ENCODE assay signal across 22 cellular contexts in the genomic region with DNA sequence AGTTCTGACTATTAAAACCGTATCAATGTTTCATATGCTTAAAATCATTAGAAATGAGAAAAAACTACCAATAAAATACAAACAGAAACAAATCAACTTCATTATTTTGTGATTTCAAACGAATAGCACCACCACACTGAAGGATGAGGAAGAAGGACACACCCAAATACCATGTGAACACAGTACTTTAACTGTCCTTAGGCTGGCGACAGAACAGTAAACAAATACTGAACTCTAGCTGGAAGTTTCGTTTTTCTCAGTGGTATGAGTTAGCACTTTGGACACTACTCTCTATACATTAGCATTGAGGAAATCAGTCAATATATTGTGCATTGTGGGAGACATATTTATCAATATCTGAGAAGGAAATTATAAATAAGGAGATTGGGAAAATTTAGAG.
DNase-seq lines count a peak whose midpoint lies in the region; ATAC-seq, FAIRE-seq and TF ChIP-seq lines count a peak whose summit lies in the region.
"Had no signal": no experiment of that assay in that cellular context is flagged by ENCODE, and none has a peak within 500 bp of the region (broad histone marks: within the 10 kb centered on the region; RNA-seq: fewer than 3 reads in every experiment).

No MANE protein-coding gene starts in this region.

- no peak overlapping the region for H3K4me2 ChIP-seq in hepatocyte

- no peaks in the 10 kb centered on the region for H4K20me1 ChIP-seq in hepatocyte (ENCODE audit: insufficient read depth, poor library complexity, severe bottlenecking)

- no peak overlapping the region for H2AFZ ChIP-seq in hepatocyte

- TF ChIP-seq EP300 in transverse colon (IDR thresholded peaks at IDR 0.05; ENCODE audit: low read depth): no peak

- peak; percentile 24 for FAIRE-seq in GM12892 (lab: Jason Lieb, UNC)
- FAIRE-seq: A204.1, G401.6, H54, HTR-8/SVneo had no signal

- DNase-seq in GM12892 (ENCODE audit: insufficient read length): no peak
- peak; percentile 14 for DNase-seq in OCI-M1 (lab: John Stamatoyannopoulos, UW)
- peak; percentile 20 for DNase-seq in hepatocyte (ENCODE audit: low spot score)
- DNase-seq in transverse colon: no peak
- no peak for DNase-seq in SIG-M5 (lab: John Stamatoyannopoulos, UW)
- no peak for DNase-seq in activated CD4-positive, alpha-beta T cell treated with anti-CD3 and anti-CD28 coated beads for 4 hours
- DNase-seq: C1 segment of cervical spinal cord; CD4-positive, alpha-beta memory T cell; COR-L47; KBM-7; NCI-H2029; NCI-H446 treated with DMSO at 0.1 percent for 48 hours; NCI-H526 treated with DMSO at 0.1 percent for 48 hours; Peyer's patch; SJCRH30; T-cell had no signal

- no peaks in the 10 kb centered on the region for H3K79me2 ChIP-seq in hepatocyte

- no peaks in the 10 kb centered on the region for H3K36me3 ChIP-seq in hepatocyte (replicated peaks; ENCODE audit: insufficient read depth, low read depth)
- no peaks in the 10 kb centered on the region for H3K36me3 ChIP-seq in transverse colon
- H3K36me3 ChIP-seq: Peyer's patch, SJCRH30 had no signal

- intact Hi-C loops in transverse colon (cut with DNase I; ENCODE audit: low total_unique reads): no loop called here

- H3K4me3 ChIP-seq in hepatocyte (no peak overlapping the region), transverse colon (no peak overlapping the region)
- H3K4me3 ChIP-seq: Peyer's patch, SJCRH30 had no signal

- no peaks in the 10 kb centered on the region for H3K27me3 ChIP-seq in hepatocyte
- H3K27me3 ChIP-seq in transverse colon: no peaks in the 10 kb centered on the region
- H3K27me3 ChIP-seq: Peyer's patch, SJCRH30 had no signal

- 68% methylated on average over 4 of the region's 4 CpGs for WGBS in hepatocyte (ENCODE audit: low lambda C conversion rate, missing lambda C conversion rate)
- WGBS in transverse colon (ENCODE audit: low coverage in 1 of 2), 2 donors: 30 to 42% methylated on average over 4 of the region's 4 CpGs

- H3K9me2 ChIP-seq in hepatocyte (replicated peaks; ENCODE audit: insufficient read depth): no peaks in the 10 kb centered on the region

- in situ Hi-C loops in transverse colon (cut with MboI; ENCODE audit: low pct_ligation_motif_present in 1 of 4, low pct_unique_long_range_greater_than_20kb in 1 of 4, low sequenced_read_pairs in 3 of 4): no loop called here

- TF ChIP-seq CTCF in hepatocyte (IDR thresholded peaks at IDR 0.05; ENCODE audit: poor library complexity) (no peak), transverse colon (IDR thresholded peaks at IDR 0.05) (no peak)

- H3K9me3 ChIP-seq in hepatocyte (ENCODE audit: low read depth) (no peaks in the 10 kb centered on the region), transverse colon (no peaks in the 10 kb centered on the region)
- H3K9me3 ChIP-seq: Peyer's patch had no signal

- no peak for TF ChIP-seq POLR2A in GM12892 (IDR thresholded peaks at IDR 0.05; ENCODE audit: low read depth, low read length)
- no peak for TF ChIP-seq POLR2A in transverse colon (IDR thresholded peaks at IDR 0.05)

- H3K4me1 ChIP-seq in hepatocyte (ENCODE audit: insufficient read depth): no peaks in the 10 kb centered on the region
- H3K4me1 ChIP-seq in transverse colon: peaks cover 0 to 8% (median 2%) of the 10 kb centered on the region in 4 donors
- H3K4me1 ChIP-seq: Peyer's patch had no signal

- H3K27ac ChIP-seq in hepatocyte (no peak overlapping the region), transverse colon (peak overlapping the region in 3 of 4 donors; percentile 20 to 41 (median 33))
- H3K27ac ChIP-seq: Peyer's patch, SJCRH30 had no signal

- ATAC-seq in GM21737 (IDR thresholded peaks at IDR 0.05; ENCODE audit: unreplicated experiment): no peak
- ATAC-seq in GM21423 (IDR thresholded peaks at IDR 0.05; ENCODE audit: unreplicated experiment): no peak
- ATAC-seq: T-cell had no signal

Comparison
In these comparisons a context has a peak if more than half of its experiments do, and no peak if none do; other contexts are left out.
1. DNase-seq: peak in OCI-M1 (single experiment) and hepatocyte (single experiment); none in GM12892 (single experiment), transverse colon (single experiment), SIG-M5 (single experiment) and activated CD4-positive, alpha-beta T cell treated with anti-CD3 and anti-CD28 coated beads for 4 hours (0 of 2).